In genomic region chr6:24923885-24924401, GRCh38 we compare ENCODE assay signal across 14 cellular contexts. TPM values are rescaled to one million over a fixed set of nuclear protein-coding genes. Genes with fewer than 3 reads are reported as not detected.
DNase-seq lines count a peak whose midpoint lies in the region; ATAC-seq and TF ChIP-seq lines count a peak whose summit lies in the region.
"Had no signal": no experiment of that assay in that cellular context is flagged by ENCODE, and none has a peak within 500 bp of the region (broad histone marks: within the 10 kb centered on the region; RNA-seq: fewer than 3 reads in every experiment).

No MANE protein-coding gene starts in this region.

- no peak overlapping the region for H3K23ac ChIP-seq in mesenchymal stem cell (ENCODE audit: low read length in 2 of 2)

- peak overlapping the region in 7 of 11 experiments; percentile 32 to 71 (median 58); a peak in 13 of 22 replicates for H3K27ac ChIP-seq in BLaER1 treated with 17β-estradiol and CSF1 and Interleukin-3, amounts not matched to agents 10 nM and 100 nM
- H3K27ac ChIP-seq in mesenchymal stem cell (ENCODE audit: low read length, poor library complexity, severe bottlenecking), result no peak overlapping the region
- H3K27ac ChIP-seq: hepatocyte, lower lobe of right lung, PC-9, psoas muscle had no signal

- no peak overlapping the region for H3K4ac ChIP-seq in mesenchymal stem cell (ENCODE audit: low read depth in 1 of 2, low read length in 2 of 2)

- H3K79me1 ChIP-seq in mesenchymal stem cell (replicated peaks; ENCODE audit: low read length, poor library complexity, severe bottlenecking), result no peaks in the 10 kb centered on the region

- H3K4me3 ChIP-seq in BLaER1 treated with 17β-estradiol and CSF1 and Interleukin-3, amounts not matched to agents 10 nM and 100 nM, result no peak overlapping the region
- H3K4me3 ChIP-seq in H7 (ENCODE audit: insufficient read depth, low read depth, low read length) (no peak overlapping the region), mesenchymal stem cell (ENCODE audit: insufficient read depth in 1 of 2, low read depth in 1 of 2, low read length in 2 of 2) (no peak overlapping the region), mucosa of descending colon (no peak overlapping the region)
- H3K4me3 ChIP-seq: hepatocyte, lower lobe of right lung, PC-9, psoas muscle had no signal

- peaks cover 7% of the 10 kb centered on the region for H3K9me3 Mint-ChIP-seq in activated T-helper 17 cell treated with anti-CD3 and anti-CD28 coated beads, Interleukin-2, amount 50 U/mL, for 72 hours

- peaks cover 32% of the 10 kb centered on the region for H3K36me3 Mint-ChIP-seq in activated T-helper 17 cell treated with anti-CD3 and anti-CD28 coated beads, Interleukin-2, amount 50 U/mL, for 72 hours (ENCODE audit: low read depth)

- H3K27me3 ChIP-seq in BLaER1 treated with 17β-estradiol and CSF1 and Interleukin-3, amounts not matched to agents 10 nM and 100 nM, result no peaks in the 10 kb centered on the region
- H3K27me3 ChIP-seq in H7 (ENCODE audit: control insufficient read depth, insufficient read depth, low read length) (no peaks in the 10 kb centered on the region), mesenchymal stem cell (ENCODE audit: control insufficient read depth in 1 of 2, insufficient read depth in 1 of 2, low read length in 2 of 2) (peaks cover 0 to 15% of the 10 kb centered on the region in 2 experiments)
- H3K27me3 ChIP-seq: hepatocyte had no signal

- H3K36me3 ChIP-seq in BLaER1 treated with 17β-estradiol and CSF1 and Interleukin-3, amounts not matched to agents 10 nM and 100 nM, result peaks cover 0 to 7% (median 0%) of the 10 kb centered on the region in 11 experiments; a peak in 2 of 22 replicates
- no peaks in the 10 kb centered on the region for H3K36me3 ChIP-seq in H7 (replicated peaks; ENCODE audit: control insufficient read depth, insufficient read depth, low read length)
- no peaks in the 10 kb centered on the region for H3K36me3 ChIP-seq in mesenchymal stem cell (ENCODE audit: control insufficient read depth in 1 of 2, insufficient read depth in 2 of 2, low read depth in 1 of 2, low read length in 2 of 2)
- no peaks in the 10 kb centered on the region for H3K36me3 ChIP-seq in mucosa of descending colon (ENCODE audit: low read depth)
- H3K36me3 ChIP-seq: lower lobe of right lung had no signal

- H3K14ac ChIP-seq in mesenchymal stem cell (ENCODE audit: low read length in 2 of 2), result no peak overlapping the region

- H3K4me3 Mint-ChIP-seq in activated T-helper 17 cell treated with anti-CD3 and anti-CD28 coated beads, Interleukin-2, amount 50 U/mL, for 72 hours, result peak overlapping the region; percentile 93

- WGBS in mesenchymal stem cell, result 64% methylated on average over 8 of the region's 8 CpGs

- H3K27me3 Mint-ChIP-seq in activated T-helper 17 cell treated with anti-CD3 and anti-CD28 coated beads, Interleukin-2, amount 50 U/mL, for 72 hours, result no peaks in the 10 kb centered on the region

- H4K8ac ChIP-seq in mesenchymal stem cell (ENCODE audit: low read length), result no peak overlapping the region

- peaks cover 58% of the 10 kb centered on the region for H3K4me1 Mint-ChIP-seq in activated T-helper 17 cell treated with anti-CD3 and anti-CD28 coated beads, Interleukin-2, amount 50 U/mL, for 72 hours

- in situ Hi-C loops in ACHN (cut with HindIII; ENCODE audit: low pct_ligation_motif_present, low pct_unique_long_range_greater_than_20kb, low sequenced_read_pairs), result no loop called here
- in situ Hi-C loops in GM13976 (cut with MboI; ENCODE audit: low sequenced_read_pairs, unreplicated experiment), result no loop called here

- TF ChIP-seq CTCF in mucosa of descending colon (IDR thresholded peaks at IDR 0.05), result no peak
- TF ChIP-seq CTCF in GM13976 (IDR thresholded peaks at IDR 0.05; ENCODE audit: borderline replicate concordance, control extremely low read depth, extremely low read depth, insufficient read depth, missing control alignments), result no peak

- H2AFZ ChIP-seq in mesenchymal stem cell (ENCODE audit: low read depth, low read length), result no peak overlapping the region
- H2AFZ ChIP-seq: hepatocyte, PC-9 had no signal

- H3K18ac ChIP-seq in mesenchymal stem cell (ENCODE audit: low read depth in 1 of 2, low read length in 2 of 2), result no peak overlapping the region

- DNase-seq in H7 (peak; percentile 27), mesenchymal stem cell (no peak), ACHN (no peak), mucosa of descending colon (no peak), GM13976 (ENCODE audit: low spot score) (no peak)
- DNase-seq: C1 segment of cervical spinal cord; lower lobe of right lung; PC-9; psoas muscle; stimulated activated CD4-positive, alpha-beta T cell treated with anti-CD3 and anti-CD28 coated beads, Interleukin-2, amount 100 ng/mL, for 48 hours had no signal

- no peak overlapping the region for H2BK5ac ChIP-seq in mesenchymal stem cell (ENCODE audit: low read depth, low read length, poor library complexity, severe bottlenecking)

- H3K4me1 ChIP-seq in BLaER1 treated with 17β-estradiol and CSF1 and Interleukin-3, amounts not matched to agents 10 nM and 100 nM, result peaks cover 52 to 94% (median 77%) of the 10 kb centered on the region in 10 experiments
- H3K4me1 ChIP-seq in mesenchymal stem cell (ENCODE audit: control insufficient read depth, insufficient read depth, low read depth, low read length) (no peaks in the 10 kb centered on the region), mucosa of descending colon (ENCODE audit: low read depth) (no peaks in the 10 kb centered on the region)

- ATAC-seq in activated T-helper 17 cell treated with anti-CD3 and anti-CD28 coated beads, Interleukin-2, amount 50 U/mL, for 72 hours (replicated peaks), result peak; percentile 27
- ATAC-seq in GM18511 (IDR thresholded peaks at IDR 0.05; ENCODE audit: unreplicated experiment) (no peak), mucosa of descending colon (no peak)
- ATAC-seq: lower lobe of right lung, psoas muscle had no signal

- H2BK15ac ChIP-seq in mesenchymal stem cell (ENCODE audit: low read depth, poor library complexity, severe bottlenecking), result no peak overlapping the region

- peak overlapping the region; percentile 92 for H3K27ac Mint-ChIP-seq in activated T-helper 17 cell treated with anti-CD3 and anti-CD28 coated beads, Interleukin-2, amount 50 U/mL, for 72 hours

- no peaks in the 10 kb centered on the region for H3K9me3 ChIP-seq in BLaER1 treated with 17β-estradiol and CSF1 and Interleukin-3, amounts not matched to agents 10 nM and 100 nM (replicated peaks in 1 of 11)
- no peaks in the 10 kb centered on the region for H3K9me3 ChIP-seq in mesenchymal stem cell (ENCODE audit: control insufficient read depth, low read length)
- no peaks in the 10 kb centered on the region for H3K9me3 ChIP-seq in mucosa of descending colon
- H3K9me3 ChIP-seq: lower lobe of right lung, psoas muscle had no signal

- peak overlapping the region in 9 of 11 experiments; percentile 2 to 91 (median 76); a peak in 16 of 22 replicates for H3K4me2 ChIP-seq in BLaER1 treated with 17β-estradiol and CSF1 and Interleukin-3, amounts not matched to agents 10 nM and 100 nM
- H3K4me2 ChIP-seq in mesenchymal stem cell (ENCODE audit: low read length, poor library complexity, severe bottlenecking), result no peak overlapping the region
- H3K4me2 ChIP-seq: hepatocyte, PC-9 had no signal

- no peak overlapping the region for H2BK120ac ChIP-seq in mesenchymal stem cell (ENCODE audit: low read depth, low read length)

- intact Hi-C loops in mucosa of descending colon (cut with DNase I, micrococcal nuclease), result no loop called here

- H4K20me1 ChIP-seq in BLaER1 treated with 17β-estradiol and CSF1 and Interleukin-3, amounts not matched to agents 10 nM and 100 nM, result peaks cover 0 to 28% (median 0%) of the 10 kb centered on the region in 11 experiments; a peak in 5 of 22 replicates

- H2AK5ac ChIP-seq in mesenchymal stem cell (ENCODE audit: low read length, severe bottlenecking), result no peak overlapping the region

- peak overlapping the region; percentile 39 for H4K91ac ChIP-seq in mesenchymal stem cell (ENCODE audit: low read length)

- H3K9ac ChIP-seq in BLaER1 treated with 17β-estradiol and CSF1 and Interleukin-3, amounts not matched to agents 10 nM and 100 nM, result peak overlapping the region in 3 of 11 experiments; percentile 0 to 42 (median 2); a peak in 1 of 22 replicates
- H3K9ac ChIP-seq in mesenchymal stem cell (ENCODE audit: low read length), result no peak overlapping the region

- H2BK12ac ChIP-seq in mesenchymal stem cell (ENCODE audit: low read length in 2 of 2), result peak overlapping the region in 1 of 2 experiments; percentile 66

RNA-seq across cellular contexts. Expression of gene RIPOR2, which starts 11.8 kb away (rescaled TPM):
- total RNA-seq in H7 (2014; rRNA removed; shearing (Covaris generic)), result 0.22 and 0.31 TPM in 2 replicates
- total RNA-seq in activated T-helper 17 cell treated with anti-CD3 and anti-CD28 coated beads, Interleukin-2, amount 50 U/mL, for 72 hours, result 100 to 1,000 TPM in 1 of 2 donors, 10 to 100 TPM in 1; 47.5 to 113 TPM
- 0.62 TPM for polyA plus RNA-seq in mesenchymal stem cell (2013, experiment 1 of 2)
- polyA plus RNA-seq in mesenchymal stem cell (2013, experiment 2 of 2), result 0.41 TPM
- 1 to 10 TPM; 2.9 to 4.7 (median 4.1) TPM for total RNA-seq in mucosa of descending colon

Comparison
In these comparisons a context has a peak if more than half of its experiments do, and no peak if none do; other contexts are left out.
1. RNA of gene RIPOR2, which starts 11.8 kb away (total RNA-seq): 47.5 to 113 TPM in activated T-helper 17 cell treated with anti-CD3 and anti-CD28 coated beads, Interleukin-2, amount 50 U/mL, for 72 hours; 2.9 to 4.7 TPM in mucosa of descending colon and 0.22 to 0.31 TPM in H7; every median in the first group is over 4 times any median in the second.